In the genomic region with DNA sequence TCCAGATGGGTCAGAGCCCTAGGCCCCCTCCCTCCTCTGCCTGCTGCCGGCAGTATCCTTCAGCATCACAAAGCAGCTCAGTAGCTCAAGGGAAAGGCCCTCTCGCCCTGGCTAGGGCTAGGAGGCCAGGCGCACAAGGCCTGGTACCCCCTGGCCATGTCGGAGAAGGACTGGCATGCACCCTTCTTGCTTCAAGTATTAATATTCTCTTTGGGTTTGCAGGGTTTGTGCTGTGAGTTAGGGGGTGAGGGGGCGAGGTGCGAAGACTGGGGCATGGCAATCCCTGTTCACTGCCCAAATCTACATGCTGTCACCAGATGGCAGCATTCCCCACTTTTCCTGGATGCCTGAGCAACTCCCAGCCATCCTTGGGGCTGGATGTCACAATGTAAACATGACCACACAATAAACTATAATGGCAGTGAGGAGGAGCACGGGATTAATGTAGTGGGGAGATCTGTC, we compare ENCODE assay signal across 8 cellular contexts.
DNase-seq lines count a peak whose midpoint lies in the region; ATAC-seq, FAIRE-seq and TF ChIP-seq lines count a peak whose summit lies in the region.

No MANE protein-coding gene starts in this region.

- no peaks in the 10 kb centered on the region for H3K9me3 ChIP-seq in BE2C
- H3K9me3 ChIP-seq in testis = no peaks in the 10 kb centered on the region

- DNase-seq in BE2C (peak; percentile 70), GM19239 (ENCODE audit: insufficient read length, low spot score) (peak; percentile 54), NCI-H510A treated with DMSO at 0.1 percent for 48 hours (lab: John Stamatoyannopoulos, UW) (peak; percentile 95), brain pericyte (ENCODE audit: low read depth, low spot score) (peak; percentile 39), iris pigment epithelial cell (ENCODE audit: low read depth) (peak; percentile 68), testis (peak; percentile 74)

- H3K4me1 ChIP-seq in BE2C (peaks cover 2% of the 10 kb centered on the region; the same call in 1 of the 2 replicates), testis (peaks cover 3% of the 10 kb centered on the region)

- no peak for TF ChIP-seq POLR2A in testis (IDR thresholded peaks at IDR 0.05)

- H3K4me3 ChIP-seq in BE2C (ENCODE audit: low read depth, low read length) (no peak overlapping the region), testis (no peak overlapping the region)

- H3K27me3 ChIP-seq in BE2C = no peaks in the 10 kb centered on the region
- H3K27me3 ChIP-seq in testis = no peaks in the 10 kb centered on the region

- no peak overlapping the region for H3K27ac ChIP-seq in testis

- no peak for FAIRE-seq in GM19239 (lab: Jason Lieb, UNC)

- intact Hi-C loops in testis (cut with DNase I; ENCODE audit: low total_unique reads) = no loop called here

- ATAC-seq in HG03457 (IDR thresholded peaks at IDR 0.05; ENCODE audit: unreplicated experiment) = no peak
- no peak for ATAC-seq in GM21619 (IDR thresholded peaks at IDR 0.05; ENCODE audit: unreplicated experiment)

- WGBS in testis, 2 donors = 46 to 63% methylated on average over 7 of the region's 7 CpGs

- H3K36me3 ChIP-seq in BE2C (no peaks in the 10 kb centered on the region; the same call in 1 of the 2 replicates), testis (ENCODE audit: low read depth, missing control alignments) (no peaks in the 10 kb centered on the region)

- TF ChIP-seq CTCF in BE2C (IDR thresholded peaks at IDR 0.05; ENCODE audit: low read depth, low read length) (peak; percentile 81), testis (IDR thresholded peaks at IDR 0.05) (peak; percentile 69 to 75 (median 75))

Comparison
In these comparisons a context has a peak if more than half of its experiments do, and no peak if none do; other contexts are left out.
1. DNase-seq: peak in every context shown above with its lines; median percentile 95 in NCI-H510A treated with DMSO at 0.1 percent for 48 hours; 74 in testis; 70 in BE2C; 68 in iris pigment epithelial cell; 54 in GM19239; 39 in brain pericyte.